In the genomic region with DNA sequence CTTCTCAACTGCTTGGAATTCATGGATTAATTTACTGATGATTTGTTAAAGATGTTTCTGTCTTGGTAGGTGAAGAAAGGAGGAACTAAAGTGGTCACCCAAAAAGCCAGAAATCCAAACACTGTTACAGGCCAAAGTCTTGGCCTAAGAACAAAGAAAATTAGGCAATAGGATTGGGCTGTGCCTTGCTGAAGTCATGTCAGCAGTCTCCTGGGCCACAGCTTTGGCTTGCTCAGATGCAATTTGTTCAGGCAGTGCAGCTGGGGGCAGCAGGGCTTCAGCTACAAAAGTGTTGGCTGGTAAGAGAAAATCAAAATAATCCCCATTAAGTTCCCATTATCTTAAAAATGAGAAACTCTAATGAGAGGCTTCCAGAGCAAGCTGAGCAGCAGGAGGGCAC, we compare ENCODE assay signal across 1 cellular context.
TF ChIP-seq lines count a peak whose summit lies in the region.

No MANE protein-coding gene starts in this region.

TF ChIP-seq in GM23338, 12 proteins besides CTCF, POLR2A, EP300 and RAD21 (continued from another document):
- TF ChIP-seq EZH2 (IDR thresholded peaks at IDR 0.05; ENCODE audit: low read depth, unreplicated experiment) (no peak), EZH2phosphoT487 (IDR thresholded peaks at IDR 0.05; ENCODE audit: unreplicated experiment) (no peak), NANOG (IDR thresholded peaks at IDR 0.05; ENCODE audit: borderline replicate concordance) (no peak), ZNF331 (CRISPR knock-in tag; IDR thresholded peaks at IDR 0.05; ENCODE audit: low read depth) (no peak), ZNF114 (CRISPR knock-in tag; IDR thresholded peaks at IDR 0.05) (no peak), CREB1 (CRISPR knock-in tag; IDR thresholded peaks at IDR 0.05; ENCODE audit: low read depth) (no peak)
- TF ChIP-seq, protein P1, sequence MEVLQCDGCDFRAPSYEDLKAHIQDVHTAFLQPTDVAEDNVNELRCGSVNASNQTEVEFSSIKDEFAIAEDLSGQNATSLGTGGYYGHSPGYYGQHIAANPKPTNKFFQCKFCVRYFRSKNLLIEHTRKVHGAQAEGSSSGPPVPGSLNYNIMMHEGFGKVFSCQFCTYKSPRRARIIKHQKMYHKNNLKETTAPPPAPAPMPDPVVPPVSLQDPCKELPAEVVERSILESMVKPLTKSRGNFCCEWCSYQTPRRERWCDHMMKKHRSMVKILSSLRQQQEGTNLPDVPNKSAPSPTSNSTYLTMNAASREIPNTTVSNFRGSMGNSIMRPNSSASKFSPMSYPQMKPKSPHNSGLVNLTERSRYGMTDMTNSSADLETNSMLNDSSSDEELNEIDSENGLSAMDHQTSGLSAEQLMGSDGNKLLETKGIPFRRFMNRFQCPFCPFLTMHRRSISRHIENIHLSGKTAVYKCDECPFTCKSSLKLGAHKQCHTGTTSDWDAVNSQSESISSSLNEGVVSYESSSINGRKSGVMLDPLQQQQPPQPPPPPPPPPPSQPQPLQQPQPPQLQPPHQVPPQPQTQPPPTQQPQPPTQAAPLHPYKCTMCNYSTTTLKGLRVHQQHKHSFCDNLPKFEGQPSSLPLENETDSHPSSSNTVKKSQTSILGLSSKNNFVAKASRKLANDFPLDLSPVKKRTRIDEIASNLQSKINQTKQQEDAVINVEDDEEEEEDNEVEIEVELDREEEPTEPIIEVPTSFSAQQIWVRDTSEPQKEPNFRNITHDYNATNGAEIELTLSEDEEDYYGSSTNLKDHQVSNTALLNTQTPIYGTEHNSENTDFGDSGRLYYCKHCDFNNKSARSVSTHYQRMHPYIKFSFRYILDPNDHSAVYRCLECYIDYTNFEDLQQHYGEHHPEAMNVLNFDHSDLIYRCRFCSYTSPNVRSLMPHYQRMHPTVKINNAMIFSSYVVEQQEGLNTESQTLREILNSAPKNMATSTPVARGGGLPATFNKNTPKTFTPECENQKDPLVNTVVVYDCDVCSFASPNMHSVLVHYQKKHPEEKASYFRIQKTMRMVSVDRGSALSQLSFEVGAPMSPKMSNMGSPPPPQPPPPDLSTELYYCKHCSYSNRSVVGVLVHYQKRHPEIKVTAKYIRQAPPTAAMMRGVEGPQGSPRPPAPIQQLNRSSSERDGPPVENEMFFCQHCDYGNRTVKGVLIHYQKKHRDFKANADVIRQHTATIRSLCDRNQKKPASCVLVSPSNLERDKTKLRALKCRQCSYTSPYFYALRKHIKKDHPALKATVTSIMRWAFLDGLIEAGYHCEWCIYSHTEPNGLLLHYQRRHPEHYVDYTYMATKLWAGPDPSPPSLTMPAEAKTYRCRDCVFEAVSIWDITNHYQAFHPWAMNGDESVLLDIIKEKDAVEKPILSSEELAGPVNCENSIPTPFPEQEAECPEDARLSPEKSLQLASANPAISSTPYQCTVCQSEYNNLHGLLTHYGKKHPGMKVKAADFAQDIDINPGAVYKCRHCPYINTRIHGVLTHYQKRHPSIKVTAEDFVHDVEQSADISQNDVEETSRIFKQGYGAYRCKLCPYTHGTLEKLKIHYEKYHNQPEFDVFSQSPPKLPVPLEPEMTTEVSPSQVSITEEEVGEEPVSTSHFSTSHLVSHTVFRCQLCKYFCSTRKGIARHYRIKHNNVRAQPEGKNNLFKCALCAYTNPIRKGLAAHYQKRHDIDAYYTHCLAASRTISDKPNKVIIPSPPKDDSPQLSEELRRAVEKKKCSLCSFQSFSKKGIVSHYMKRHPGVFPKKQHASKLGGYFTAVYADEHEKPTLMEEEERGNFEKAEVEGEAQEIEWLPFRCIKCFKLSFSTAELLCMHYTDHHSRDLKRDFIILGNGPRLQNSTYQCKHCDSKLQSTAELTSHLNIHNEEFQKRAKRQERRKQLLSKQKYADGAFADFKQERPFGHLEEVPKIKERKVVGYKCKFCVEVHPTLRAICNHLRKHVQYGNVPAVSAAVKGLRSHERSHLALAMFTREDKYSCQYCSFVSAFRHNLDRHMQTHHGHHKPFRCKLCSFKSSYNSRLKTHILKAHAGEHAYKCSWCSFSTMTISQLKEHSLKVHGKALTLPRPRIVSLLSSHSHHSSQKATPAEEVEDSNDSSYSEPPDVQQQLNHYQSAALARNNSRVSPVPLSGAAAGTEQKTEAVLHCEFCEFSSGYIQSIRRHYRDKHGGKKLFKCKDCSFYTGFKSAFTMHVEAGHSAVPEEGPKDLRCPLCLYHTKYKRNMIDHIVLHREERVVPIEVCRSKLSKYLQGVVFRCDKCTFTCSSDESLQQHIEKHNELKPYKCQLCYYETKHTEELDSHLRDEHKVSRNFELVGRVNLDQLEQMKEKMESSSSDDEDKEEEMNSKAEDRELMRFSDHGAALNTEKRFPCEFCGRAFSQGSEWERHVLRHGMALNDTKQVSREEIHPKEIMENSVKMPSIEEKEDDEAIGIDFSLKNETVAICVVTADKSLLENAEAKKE (CRISPR knock-in tag; IDR thresholded peaks at IDR 0.05) = no peak
- TF ChIP-seq, protein P2, sequence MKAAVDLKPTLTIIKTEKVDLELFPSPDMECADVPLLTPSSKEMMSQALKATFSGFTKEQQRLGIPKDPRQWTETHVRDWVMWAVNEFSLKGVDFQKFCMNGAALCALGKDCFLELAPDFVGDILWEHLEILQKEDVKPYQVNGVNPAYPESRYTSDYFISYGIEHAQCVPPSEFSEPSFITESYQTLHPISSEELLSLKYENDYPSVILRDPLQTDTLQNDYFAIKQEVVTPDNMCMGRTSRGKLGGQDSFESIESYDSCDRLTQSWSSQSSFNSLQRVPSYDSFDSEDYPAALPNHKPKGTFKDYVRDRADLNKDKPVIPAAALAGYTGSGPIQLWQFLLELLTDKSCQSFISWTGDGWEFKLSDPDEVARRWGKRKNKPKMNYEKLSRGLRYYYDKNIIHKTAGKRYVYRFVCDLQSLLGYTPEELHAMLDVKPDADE (IDR thresholded peaks at IDR 0.05) = no peak
